In genomic region chr2:157327200-157327599, GRCh38 we compare ENCODE assay signal across 8 cellular contexts. TPM values are rescaled to one million over a fixed set of nuclear protein-coding genes. Genes with fewer than 3 reads are reported as not detected.
A peak's percentile ranks its signal among the peaks of the same experiment; 100 is the strongest.
DNase-seq lines count a peak whose midpoint lies in the region; ATAC-seq lines count a peak whose summit lies in the region.

No MANE protein-coding gene starts in this region.

- ATAC-seq in GM18502 (IDR thresholded peaks at IDR 0.05; ENCODE audit: poor library complexity, unreplicated experiment), result peak; percentile 44
- ATAC-seq in GM19455 (IDR thresholded peaks at IDR 0.05; ENCODE audit: unreplicated experiment), result peak; percentile 25
- ATAC-seq in HG03095 (IDR thresholded peaks at IDR 0.05; ENCODE audit: unreplicated experiment), result peak; percentile 22

- peaks cover 3% of the 10 kb centered on the region for H3K36me3 Mint-ChIP-seq in activated T-helper 2 cell treated with anti-CD3 and anti-CD28 coated beads, Interferon-gamma antibody, Interleukin-2, Interleukin-4, amounts not matched to agents 10 μg/mL and 5 μg/mL and 100 μg/mL, durations not matched to agents 14 hours and 24 hours and 36 hours (ENCODE audit: low read depth)

- no peak overlapping the region for H3K4me3 Mint-ChIP-seq in activated T-helper 2 cell treated with anti-CD3 and anti-CD28 coated beads, Interferon-gamma antibody, Interleukin-2, Interleukin-4, amounts not matched to agents 10 μg/mL and 5 μg/mL and 100 μg/mL, durations not matched to agents 14 hours and 24 hours and 36 hours (ENCODE audit: low read depth)

- peaks cover 26% of the 10 kb centered on the region for H3K4me1 Mint-ChIP-seq in activated T-helper 2 cell treated with anti-CD3 and anti-CD28 coated beads, Interferon-gamma antibody, Interleukin-2, Interleukin-4, amounts not matched to agents 10 μg/mL and 5 μg/mL and 100 μg/mL, durations not matched to agents 14 hours and 24 hours and 36 hours (ENCODE audit: low read depth)

- H3K27ac Mint-ChIP-seq in activated T-helper 2 cell treated with anti-CD3 and anti-CD28 coated beads, Interferon-gamma antibody, Interleukin-2, Interleukin-4, amounts not matched to agents 10 μg/mL and 5 μg/mL and 100 μg/mL, durations not matched to agents 14 hours and 24 hours and 36 hours, result no peak overlapping the region

- no peaks in the 10 kb centered on the region for H3K9me3 Mint-ChIP-seq in activated T-helper 2 cell treated with anti-CD3 and anti-CD28 coated beads, Interferon-gamma antibody, Interleukin-2, Interleukin-4, amounts not matched to agents 10 μg/mL and 5 μg/mL and 100 μg/mL, durations not matched to agents 14 hours and 24 hours and 36 hours

- intact Hi-C loops in activated T-helper 2 cell treated with anti-CD3 and anti-CD28 coated beads, Interferon-gamma antibody, Interleukin-2, Interleukin-4, amounts not matched to agents 10 μg/mL and 5 μg/mL and 100 μg/mL, durations not matched to agents 14 hours and 24 hours and 36 hours (cut with micrococcal nuclease), result loop anchor here (1.0 to 5.0 kb wide), 5 partner anchors 24 to 270 kb away; no protein-coding TSS in a partner anchor

- no peak for DNase-seq in NCI-H1105 treated with DMSO at 0.1 percent for 48 hours (lab: John Stamatoyannopoulos, UW)
- DNase-seq in activated T-helper 2 cell treated with anti-CD3 and anti-CD28 coated beads, Interferon-gamma antibody, Interleukin-2, Interleukin-4, amounts not matched to agents 10 μg/mL and 5 μg/mL and 100 μg/mL, durations not matched to agents 14 hours and 24 hours and 36 hours (ENCODE audit: low spot score), result no peak
- no peak for DNase-seq in stimulated activated CD4-positive, alpha-beta T cell treated with anti-CD3 and anti-CD28 coated beads, Interleukin-2, amount 100 ng/mL, for 24 hours
- no peak for DNase-seq in NCI-H2081 treated with DMSO at 0.1 percent for 48 hours (lab: John Stamatoyannopoulos, UW)

- H3K27me3 Mint-ChIP-seq in activated T-helper 2 cell treated with anti-CD3 and anti-CD28 coated beads, Interferon-gamma antibody, Interleukin-2, Interleukin-4, amounts not matched to agents 10 μg/mL and 5 μg/mL and 100 μg/mL, durations not matched to agents 14 hours and 24 hours and 36 hours (ENCODE audit: low read depth), result no peaks in the 10 kb centered on the region

- peak overlapping the region; percentile 91 for H3K27ac ChIP-seq in cingulate gyrus (ENCODE audit: low read depth, low read length)

RNA-seq across cellular contexts. Expression of gene ERMN, which starts 1.6 kb away (rescaled TPM):
- 1.9 and 2.0 TPM in 2 replicates for total RNA-seq in activated T-helper 2 cell treated with anti-CD3 and anti-CD28 coated beads, Interferon-gamma antibody, Interleukin-2, Interleukin-4, amounts not matched to agents 10 μg/mL and 5 μg/mL and 100 μg/mL, durations not matched to agents 14 hours and 24 hours and 36 hours
